8 cellular contexts compared by ENCODE assay signal in genomic region chr1:203607169-203607873, GRCh38. TPM values are rescaled to one million over a fixed set of nuclear protein-coding genes. Genes with fewer than 3 reads are reported as not detected.
DNase-seq lines count a peak whose midpoint lies in the region; ATAC-seq and TF ChIP-seq lines count a peak whose summit lies in the region.

No MANE protein-coding gene starts in this region.

- H3K27ac ChIP-seq in vagina (peak overlapping the region; percentile 24), esophagus muscularis mucosa (replicated peaks in 1 of 4) (peak overlapping the region in 2 of 4 donors; percentile 4 to 40)

- TF ChIP-seq EP300 in esophagus muscularis mucosa (IDR thresholded peaks at IDR 0.05), result no peak

- ATAC-seq in HG02571 (IDR thresholded peaks at IDR 0.05; ENCODE audit: unreplicated experiment) (no peak), GM21515 (IDR thresholded peaks at IDR 0.05; ENCODE audit: unreplicated experiment) (no peak)

- H3K27me3 ChIP-seq in vagina (no peaks in the 10 kb centered on the region), esophagus muscularis mucosa (no peaks in the 10 kb centered on the region)

- peaks cover 15% of the 10 kb centered on the region for H3K4me1 ChIP-seq in vagina
- H3K4me1 ChIP-seq in esophagus muscularis mucosa, result peaks cover 6 to 29% (median 27%) of the 10 kb centered on the region in 4 donors

- intact Hi-C loops in vagina (cut with DNase I), result no loop called here
- intact Hi-C loops in esophagus muscularis mucosa (cut with DNase I), result no loop called here

- TF ChIP-seq CTCF in vagina (IDR thresholded peaks at IDR 0.05) (no peak), esophagus muscularis mucosa (IDR thresholded peaks at IDR 0.05) (no peak)

- H3K36me3 ChIP-seq in vagina, result no peaks in the 10 kb centered on the region
- H3K36me3 ChIP-seq in esophagus muscularis mucosa, result no peaks in the 10 kb centered on the region

- no peaks in the 10 kb centered on the region for H3K9me3 ChIP-seq in vagina
- H3K9me3 ChIP-seq in esophagus muscularis mucosa, result no peaks in the 10 kb centered on the region

- H3K4me3 ChIP-seq in vagina (no peak overlapping the region), esophagus muscularis mucosa (no peak overlapping the region)

- TF ChIP-seq POLR2A in vagina (IDR thresholded peaks at IDR 0.05), result no peak
- TF ChIP-seq POLR2A in esophagus muscularis mucosa (IDR thresholded peaks at IDR 0.05; ENCODE audit: low read depth), result no peak

- DNase-seq in HPDE6-E6E7 (ENCODE audit: extremely low spot score) (peak; percentile 54), T-helper 2 cell (peak in 4 of 5 experiments; percentile 23 to 94 (median 66)), amniotic stem cell (lab: John Stamatoyannopoulos, UW) (peak; percentile 75), myocyte (ENCODE audit: low read depth) (peak; percentile 75), vagina (ENCODE audit: extremely low spot score in 2 of 2) (no peak), esophagus muscularis mucosa (ENCODE audit: extremely low spot score) (no peak)

- 66% methylated on average over 8 of the region's 8 CpGs for WGBS in esophagus muscularis mucosa

RNA-seq across cellular contexts. Expression of gene ATP2B4, which starts 19.3 kb away (rescaled TPM):
- 13.9 and 17.5 TPM in 2 replicates for total RNA-seq in myocyte
- polyA plus RNA-seq in myocyte (2012), result 24.5 TPM
- 101 TPM for total RNA-seq in vagina
- 100 to 1,000 TPM; 177 to 395 (median 260) TPM for total RNA-seq in esophagus muscularis mucosa

Comparison
In these comparisons a context has a peak if more than half of its experiments do, and no peak if none do; other contexts are left out.
1. DNase-seq: peak in HPDE6-E6E7 (single experiment), T-helper 2 cell (4 of 5), amniotic stem cell (single experiment) and myocyte (single experiment); none in vagina (0 of 2) and esophagus muscularis mucosa (single experiment).